ENCODE assay signal across 1 cellular context in the genomic region with DNA sequence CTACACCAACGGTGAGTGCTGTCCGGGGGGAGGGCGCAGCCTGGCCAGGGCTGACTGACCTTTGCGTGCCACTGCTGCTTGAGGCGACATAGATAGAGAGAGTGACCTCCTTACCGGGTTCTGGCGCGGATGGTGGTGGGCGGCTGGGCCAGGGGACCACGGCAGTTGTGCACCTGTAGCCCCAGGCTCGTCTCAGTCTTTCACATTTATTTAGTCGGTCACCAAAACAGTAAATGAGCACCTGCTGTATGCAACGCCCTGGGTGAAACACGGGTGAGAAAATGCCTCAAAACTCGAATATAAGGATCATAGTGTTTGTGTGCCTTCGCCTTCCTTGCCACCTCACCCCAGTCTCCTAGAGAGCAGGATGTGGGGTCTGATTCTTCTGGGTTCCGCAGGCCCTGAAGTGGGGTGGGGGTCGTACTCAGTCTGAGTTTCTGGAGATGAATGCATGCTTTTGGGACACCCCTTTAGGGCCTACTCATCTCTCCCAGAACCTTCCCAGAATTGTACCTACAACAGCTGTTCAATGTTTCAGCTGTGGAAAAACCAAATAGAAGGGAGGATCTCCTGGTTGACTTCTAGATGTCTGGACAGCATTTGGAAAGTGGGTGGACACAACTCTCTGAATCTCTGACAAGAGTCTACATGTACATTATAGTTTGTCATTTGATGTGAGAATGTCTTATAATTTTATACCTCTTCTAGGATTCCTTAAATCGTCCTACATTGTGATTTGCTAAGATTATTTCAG.
A peak's percentile ranks its signal among the peaks of the same experiment; 100 is the strongest.
TF ChIP-seq lines count a peak whose summit lies in the region.

No MANE protein-coding gene starts in this region.

TF ChIP-seq in HepG2, 621 proteins besides CTCF, POLR2A, EP300 and RAD21 (continued from another document and continues in another):
- TF ChIP-seq ZNF296 (CRISPR knock-in tag; conservative IDR thresholded peaks at IDR 0.05), result no peak
- no peak for TF ChIP-seq SOX5 (CRISPR knock-in tag; IDR thresholded peaks at IDR 0.05; ENCODE audit: borderline replicate concordance)
- TF ChIP-seq TOPORS (CRISPR knock-in tag; IDR thresholded peaks at IDR 0.05), result no peak
- TF ChIP-seq ZNF7 (CRISPR knock-in tag; IDR thresholded peaks at IDR 0.05), result no peak
- TF ChIP-seq ZFP41 (CRISPR knock-in tag; IDR thresholded peaks at IDR 0.05; ENCODE audit: borderline replicate concordance), result no peak
- no peak for TF ChIP-seq ZNF713 (CRISPR knock-in tag; IDR thresholded peaks at IDR 0.05)
- TF ChIP-seq TFDP1 (CRISPR knock-in tag; IDR thresholded peaks at IDR 0.05; ENCODE audit: borderline replicate concordance), result no peak
- no peak for TF ChIP-seq RFX1 (IDR thresholded peaks at IDR 0.05)
- TF ChIP-seq ZNF264 (CRISPR knock-in tag; IDR thresholded peaks at IDR 0.05), result no peak
- TF ChIP-seq TRAFD1 (CRISPR knock-in tag; IDR thresholded peaks at IDR 0.05; ENCODE audit: borderline replicate concordance), result 0 out of 2 replicates have a peak, but pooled peaks have one; percentile 26
- TF ChIP-seq, protein P1, sequence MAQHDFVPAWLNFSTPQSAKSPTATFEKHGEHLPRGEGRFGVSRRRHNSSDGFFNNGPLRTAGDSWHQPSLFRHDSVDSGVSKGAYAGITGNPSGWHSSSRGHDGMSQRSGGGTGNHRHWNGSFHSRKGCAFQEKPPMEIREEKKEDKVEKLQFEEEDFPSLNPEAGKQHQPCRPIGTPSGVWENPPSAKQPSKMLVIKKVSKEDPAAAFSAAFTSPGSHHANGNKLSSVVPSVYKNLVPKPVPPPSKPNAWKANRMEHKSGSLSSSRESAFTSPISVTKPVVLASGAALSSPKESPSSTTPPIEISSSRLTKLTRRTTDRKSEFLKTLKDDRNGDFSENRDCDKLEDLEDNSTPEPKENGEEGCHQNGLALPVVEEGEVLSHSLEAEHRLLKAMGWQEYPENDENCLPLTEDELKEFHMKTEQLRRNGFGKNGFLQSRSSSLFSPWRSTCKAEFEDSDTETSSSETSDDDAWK (CRISPR knock-in tag; IDR thresholded peaks at IDR 0.05), result no peak
- no peak for TF ChIP-seq ZSCAN29 (CRISPR knock-in tag; conservative IDR thresholded peaks at IDR 0.05)
- TF ChIP-seq MZF1 (CRISPR knock-in tag; IDR thresholded peaks at IDR 0.05; ENCODE audit: borderline replicate concordance), result 0 out of 2 replicates have a peak, but pooled peaks have one; percentile 28
- TF ChIP-seq THAP8 (CRISPR knock-in tag; IDR thresholded peaks at IDR 0.05; ENCODE audit: borderline replicate concordance), result no peak
- TF ChIP-seq ZNF577 (CRISPR knock-in tag; IDR thresholded peaks at IDR 0.05; ENCODE audit: borderline replicate concordance, low read depth), result no peak
- no peak for TF ChIP-seq BCL6 (CRISPR knock-in tag; IDR thresholded peaks at IDR 0.05)
- TF ChIP-seq GLMP (CRISPR knock-in tag; IDR thresholded peaks at IDR 0.05; ENCODE audit: borderline replicate concordance), result no peak
- TF ChIP-seq MAFK (conservative IDR thresholded peaks at IDR 0.05 in 1 of 2, IDR thresholded peaks at IDR 0.05 in 1 of 2; ENCODE audit: low read length in 2 of 2), result no peak
- no peak for TF ChIP-seq PHF21A (CRISPR knock-in tag; IDR thresholded peaks at IDR 0.05)
- TF ChIP-seq MED8 (CRISPR knock-in tag; IDR thresholded peaks at IDR 0.05; ENCODE audit: insufficient replicate concordance), result no peak
- no peak for TF ChIP-seq HNF4A (CRISPR knock-in tag; IDR thresholded peaks at IDR 0.05)
- no peak for TF ChIP-seq KDM6A (CRISPR knock-in tag; IDR thresholded peaks at IDR 0.05; ENCODE audit: low read depth)
- TF ChIP-seq, protein P2, sequence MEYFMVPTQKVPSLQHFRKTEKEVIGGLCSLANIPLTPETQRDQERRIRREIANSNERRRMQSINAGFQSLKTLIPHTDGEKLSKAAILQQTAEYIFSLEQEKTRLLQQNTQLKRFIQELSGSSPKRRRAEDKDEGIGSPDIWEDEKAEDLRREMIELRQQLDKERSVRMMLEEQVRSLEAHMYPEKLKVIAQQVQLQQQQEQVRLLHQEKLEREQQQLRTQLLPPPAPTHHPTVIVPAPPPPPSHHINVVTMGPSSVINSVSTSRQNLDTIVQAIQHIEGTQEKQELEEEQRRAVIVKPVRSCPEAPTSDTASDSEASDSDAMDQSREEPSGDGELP (IDR thresholded peaks at IDR 0.05; ENCODE audit: borderline replicate concordance, low read depth), result peak; percentile 71; the same call in 1 of the 2 replicates
- TF ChIP-seq EEA1 (CRISPR knock-in tag; IDR thresholded peaks at IDR 0.05; ENCODE audit: borderline replicate concordance), result 0 out of 2 replicates have a peak, but pooled peaks have one; percentile 61
- no peak for TF ChIP-seq GTF2F1 (IDR thresholded peaks at IDR 0.05; ENCODE audit: low read length)
- TF ChIP-seq ZNF746 (CRISPR knock-in tag; IDR thresholded peaks at IDR 0.05), result no peak
- no peak for TF ChIP-seq GTF3A (CRISPR knock-in tag; conservative IDR thresholded peaks at IDR 0.05)
- no peak; the same call in 1 of the 2 replicates for TF ChIP-seq FOXJ3 (CRISPR knock-in tag; IDR thresholded peaks at IDR 0.05; ENCODE audit: borderline replicate concordance)
- TF ChIP-seq, protein P3, sequence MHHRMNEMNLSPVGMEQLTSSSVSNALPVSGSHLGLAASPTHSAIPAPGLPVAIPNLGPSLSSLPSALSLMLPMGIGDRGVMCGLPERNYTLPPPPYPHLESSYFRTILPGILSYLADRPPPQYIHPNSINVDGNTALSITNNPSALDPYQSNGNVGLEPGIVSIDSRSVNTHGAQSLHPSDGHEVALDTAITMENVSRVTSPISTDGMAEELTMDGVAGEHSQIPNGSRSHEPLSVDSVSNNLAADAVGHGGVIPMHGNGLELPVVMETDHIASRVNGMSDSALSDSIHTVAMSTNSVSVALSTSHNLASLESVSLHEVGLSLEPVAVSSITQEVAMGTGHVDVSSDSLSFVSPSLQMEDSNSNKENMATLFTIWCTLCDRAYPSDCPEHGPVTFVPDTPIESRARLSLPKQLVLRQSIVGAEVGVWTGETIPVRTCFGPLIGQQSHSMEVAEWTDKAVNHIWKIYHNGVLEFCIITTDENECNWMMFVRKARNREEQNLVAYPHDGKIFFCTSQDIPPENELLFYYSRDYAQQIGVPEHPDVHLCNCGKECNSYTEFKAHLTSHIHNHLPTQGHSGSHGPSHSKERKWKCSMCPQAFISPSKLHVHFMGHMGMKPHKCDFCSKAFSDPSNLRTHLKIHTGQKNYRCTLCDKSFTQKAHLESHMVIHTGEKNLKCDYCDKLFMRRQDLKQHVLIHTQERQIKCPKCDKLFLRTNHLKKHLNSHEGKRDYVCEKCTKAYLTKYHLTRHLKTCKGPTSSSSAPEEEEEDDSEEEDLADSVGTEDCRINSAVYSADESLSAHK (CRISPR knock-in tag; IDR thresholded peaks at IDR 0.05; ENCODE audit: borderline replicate concordance), result no peak
- no peak for TF ChIP-seq RARG (CRISPR knock-in tag; IDR thresholded peaks at IDR 0.05; ENCODE audit: low read depth)
- TF ChIP-seq ZNF431 (CRISPR knock-in tag; IDR thresholded peaks at IDR 0.05; ENCODE audit: borderline replicate concordance, low read depth), result no peak
- no peak for TF ChIP-seq ZNF777 (CRISPR knock-in tag; IDR thresholded peaks at IDR 0.05)
- no peak for TF ChIP-seq JUNB (CRISPR knock-in tag; IDR thresholded peaks at IDR 0.05; ENCODE audit: borderline replicate concordance)
- no peak for TF ChIP-seq REXO4 (CRISPR knock-in tag; IDR thresholded peaks at IDR 0.05; ENCODE audit: borderline replicate concordance)
- no peak for TF ChIP-seq HOXA7 (CRISPR knock-in tag; IDR thresholded peaks at IDR 0.05)
- TF ChIP-seq DPF2 (CRISPR knock-in tag; IDR thresholded peaks at IDR 0.05; ENCODE audit: borderline replicate concordance, low read depth), result no peak
- no peak for TF ChIP-seq MIXL1 (CRISPR knock-in tag; IDR thresholded peaks at IDR 0.05)
- TF ChIP-seq ZBTB2 (CRISPR knock-in tag; IDR thresholded peaks at IDR 0.05; ENCODE audit: low read depth), result no peak
- TF ChIP-seq HCFC1 (IDR thresholded peaks at IDR 0.05; ENCODE audit: low read depth, low read length), result no peak
- TF ChIP-seq MYPOP (CRISPR knock-in tag; IDR thresholded peaks at IDR 0.05), result no peak
- no peak for TF ChIP-seq ARNT2 (CRISPR knock-in tag; IDR thresholded peaks at IDR 0.05; ENCODE audit: low read depth)
- peak; percentile 27; the same call in 1 of the 2 replicates for TF ChIP-seq HES4 (CRISPR knock-in tag; IDR thresholded peaks at IDR 0.05; ENCODE audit: borderline replicate concordance)
- TF ChIP-seq JUN (CRISPR knock-in tag; IDR thresholded peaks at IDR 0.05), result no peak
- TF ChIP-seq SRF (IDR thresholded peaks at IDR 0.05; ENCODE audit: low read depth, low read length), result no peak
- no peak for TF ChIP-seq ZBTB4 (CRISPR knock-in tag; IDR thresholded peaks at IDR 0.05; ENCODE audit: borderline replicate concordance)
- TF ChIP-seq ZNF530 (CRISPR knock-in tag; IDR thresholded peaks at IDR 0.05; ENCODE audit: low read depth), result 0 out of 2 replicates have a peak, but pooled peaks have one; percentile 21
- 0 out of 2 replicates have a peak, but pooled peaks have one; percentile 12 for TF ChIP-seq NCOR1 (IDR thresholded peaks at IDR 0.05; ENCODE audit: borderline replicate concordance, low read length)
- TF ChIP-seq ATF7-NPFF (CRISPR knock-in tag; IDR thresholded peaks at IDR 0.05; ENCODE audit: low read depth), result no peak
- no peak; the same call in 1 of the 2 replicates for TF ChIP-seq MTA1 (CRISPR knock-in tag; IDR thresholded peaks at IDR 0.05; ENCODE audit: borderline replicate concordance)
- no peak for TF ChIP-seq ZNF12 (CRISPR knock-in tag; IDR thresholded peaks at IDR 0.05)
- TF ChIP-seq HOXA5 (CRISPR knock-in tag; IDR thresholded peaks at IDR 0.05), result no peak
